1 cellular context compared by ENCODE assay signal in the genomic region with DNA sequence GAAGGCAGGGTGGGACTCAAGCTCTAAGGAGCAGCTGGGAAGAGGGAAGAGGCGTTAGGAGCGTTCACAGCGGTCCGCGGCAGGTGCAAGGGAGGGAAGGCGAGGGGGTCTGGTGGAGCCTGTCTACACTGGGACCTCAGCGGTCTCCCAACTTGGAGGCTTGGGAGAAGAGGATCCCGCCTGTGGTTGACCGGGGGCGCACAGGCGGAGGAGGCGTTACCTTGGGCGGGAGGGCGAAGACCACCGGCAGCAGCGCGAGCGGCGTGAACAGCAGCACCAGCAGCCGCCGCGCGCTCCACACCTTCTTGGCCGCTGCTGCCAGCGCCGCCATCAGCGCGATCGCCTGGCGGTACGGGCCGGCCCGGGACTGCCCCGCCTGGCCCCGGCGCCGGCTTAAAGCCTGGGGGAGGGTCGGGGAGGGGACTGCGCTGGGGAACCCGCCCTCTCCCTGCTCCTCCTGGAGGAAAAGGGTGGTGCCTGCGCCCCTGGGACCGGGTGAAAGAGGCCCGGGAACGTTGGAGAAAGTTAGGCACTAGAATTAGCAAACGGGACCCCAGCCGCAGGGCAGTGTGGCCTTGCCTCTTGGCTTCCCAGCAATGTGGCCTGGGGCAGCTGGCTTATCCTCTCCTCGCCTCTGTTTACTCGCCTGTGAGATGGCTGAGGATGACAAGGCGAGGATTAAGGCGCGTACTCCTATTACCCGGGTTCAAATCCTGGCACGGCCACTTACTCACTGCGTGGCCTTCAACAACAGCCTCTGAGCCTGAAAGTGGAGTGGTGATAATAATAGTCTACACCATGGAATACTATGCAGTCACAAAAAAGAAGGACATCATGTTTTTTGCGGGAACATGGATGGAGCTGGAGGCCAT.
TF ChIP-seq lines count a peak whose summit lies in the region.

A gene with protein sequence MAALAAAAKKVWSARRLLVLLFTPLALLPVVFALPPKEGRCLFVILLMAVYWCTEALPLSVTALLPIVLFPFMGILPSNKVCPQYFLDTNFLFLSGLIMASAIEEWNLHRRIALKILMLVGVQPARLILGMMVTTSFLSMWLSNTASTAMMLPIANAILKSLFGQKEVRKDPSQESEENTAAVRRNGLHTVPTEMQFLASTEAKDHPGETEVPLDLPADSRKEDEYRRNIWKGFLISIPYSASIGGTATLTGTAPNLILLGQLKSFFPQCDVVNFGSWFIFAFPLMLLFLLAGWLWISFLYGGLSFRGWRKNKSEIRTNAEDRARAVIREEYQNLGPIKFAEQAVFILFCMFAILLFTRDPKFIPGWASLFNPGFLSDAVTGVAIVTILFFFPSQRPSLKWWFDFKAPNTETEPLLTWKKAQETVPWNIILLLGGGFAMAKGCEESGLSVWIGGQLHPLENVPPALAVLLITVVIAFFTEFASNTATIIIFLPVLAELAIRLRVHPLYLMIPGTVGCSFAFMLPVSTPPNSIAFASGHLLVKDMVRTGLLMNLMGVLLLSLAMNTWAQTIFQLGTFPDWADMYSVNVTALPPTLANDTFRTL (minus strand): TSS at position 369 of the 872 bp plus-strand sequence. CDS start 38 bp downstream, at position 331.

TF ChIP-seq in HepG2, 621 proteins besides CTCF, POLR2A, EP300 and RAD21 (continued from another document and continues in another):
- TF ChIP-seq ZNF878 (CRISPR knock-in tag; IDR thresholded peaks at IDR 0.05), result 0 out of 2 replicates have a peak, but pooled peaks have one; percentile 63
- peak; percentile 60 for TF ChIP-seq TEAD3 (CRISPR knock-in tag; optimal IDR thresholded peaks at IDR 0.05; ENCODE audit: borderline replicate concordance)
- peak; percentile 60; the same call in 1 of the 2 replicates for TF ChIP-seq ZNF546 (CRISPR knock-in tag; conservative IDR thresholded peaks at IDR 0.05)
- TF ChIP-seq SNRNP70 (IDR thresholded peaks at IDR 0.05; ENCODE audit: low read depth, low read length), result no peak
- TF ChIP-seq, protein P1, sequence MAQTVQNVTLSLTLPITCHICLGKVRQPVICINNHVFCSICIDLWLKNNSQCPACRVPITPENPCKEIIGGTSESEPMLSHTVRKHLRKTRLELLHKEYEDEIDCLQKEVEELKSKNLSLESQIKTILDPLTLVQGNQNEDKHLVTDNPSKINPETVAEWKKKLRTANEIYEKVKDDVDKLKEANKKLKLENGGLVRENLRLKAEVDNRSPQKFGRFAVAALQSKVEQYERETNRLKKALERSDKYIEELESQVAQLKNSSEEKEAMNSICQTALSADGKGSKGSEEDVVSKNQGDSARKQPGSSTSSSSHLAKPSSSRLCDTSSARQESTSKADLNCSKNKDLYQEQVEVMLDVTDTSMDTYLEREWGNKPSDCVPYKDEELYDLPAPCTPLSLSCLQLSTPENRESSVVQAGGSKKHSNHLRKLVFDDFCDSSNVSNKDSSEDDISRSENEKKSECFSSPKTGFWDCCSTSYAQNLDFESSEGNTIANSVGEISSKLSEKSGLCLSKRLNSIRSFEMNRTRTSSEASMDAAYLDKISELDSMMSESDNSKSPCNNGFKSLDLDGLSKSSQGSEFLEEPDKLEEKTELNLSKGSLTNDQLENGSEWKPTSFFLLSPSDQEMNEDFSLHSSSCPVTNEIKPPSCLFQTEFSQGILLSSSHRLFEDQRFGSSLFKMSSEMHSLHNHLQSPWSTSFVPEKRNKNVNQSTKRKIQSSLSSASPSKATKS (CRISPR knock-in tag; IDR thresholded peaks at IDR 0.05), result no peak
- TF ChIP-seq, protein P2, sequence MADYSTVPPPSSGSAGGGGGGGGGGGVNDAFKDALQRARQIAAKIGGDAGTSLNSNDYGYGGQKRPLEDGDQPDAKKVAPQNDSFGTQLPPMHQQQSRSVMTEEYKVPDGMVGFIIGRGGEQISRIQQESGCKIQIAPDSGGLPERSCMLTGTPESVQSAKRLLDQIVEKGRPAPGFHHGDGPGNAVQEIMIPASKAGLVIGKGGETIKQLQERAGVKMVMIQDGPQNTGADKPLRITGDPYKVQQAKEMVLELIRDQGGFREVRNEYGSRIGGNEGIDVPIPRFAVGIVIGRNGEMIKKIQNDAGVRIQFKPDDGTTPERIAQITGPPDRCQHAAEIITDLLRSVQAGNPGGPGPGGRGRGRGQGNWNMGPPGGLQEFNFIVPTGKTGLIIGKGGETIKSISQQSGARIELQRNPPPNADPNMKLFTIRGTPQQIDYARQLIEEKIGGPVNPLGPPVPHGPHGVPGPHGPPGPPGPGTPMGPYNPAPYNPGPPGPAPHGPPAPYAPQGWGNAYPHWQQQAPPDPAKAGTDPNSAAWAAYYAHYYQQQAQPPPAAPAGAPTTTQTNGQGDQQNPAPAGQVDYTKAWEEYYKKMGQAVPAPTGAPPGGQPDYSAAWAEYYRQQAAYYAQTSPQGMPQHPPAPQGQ (CRISPR knock-in tag; IDR thresholded peaks at IDR 0.05; ENCODE audit: borderline replicate concordance), result no peak
- no peak for TF ChIP-seq ZNF460 (CRISPR knock-in tag; IDR thresholded peaks at IDR 0.05; ENCODE audit: borderline replicate concordance)
- peak; percentile 16; the same call in 1 of the 2 replicates for TF ChIP-seq ZNF609 (CRISPR knock-in tag; IDR thresholded peaks at IDR 0.05; ENCODE audit: borderline replicate concordance)
- TF ChIP-seq CAMTA2 (CRISPR knock-in tag; IDR thresholded peaks at IDR 0.05; ENCODE audit: borderline replicate concordance), result peak; percentile 63; the same call in 1 of the 2 replicates
- TF ChIP-seq, protein P3, sequence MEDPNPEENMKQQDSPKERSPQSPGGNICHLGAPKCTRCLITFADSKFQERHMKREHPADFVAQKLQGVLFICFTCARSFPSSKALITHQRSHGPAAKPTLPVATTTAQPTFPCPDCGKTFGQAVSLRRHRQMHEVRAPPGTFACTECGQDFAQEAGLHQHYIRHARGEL (CRISPR knock-in tag; IDR thresholded peaks at IDR 0.05), result peak; percentile 81; the same call in 1 of the 2 replicates
- TF ChIP-seq NR1H2 (CRISPR knock-in tag; IDR thresholded peaks at IDR 0.05; ENCODE audit: borderline replicate concordance, low read depth), result peak; percentile 73; the same call in 1 of the 2 replicates
- TF ChIP-seq, protein P4, sequence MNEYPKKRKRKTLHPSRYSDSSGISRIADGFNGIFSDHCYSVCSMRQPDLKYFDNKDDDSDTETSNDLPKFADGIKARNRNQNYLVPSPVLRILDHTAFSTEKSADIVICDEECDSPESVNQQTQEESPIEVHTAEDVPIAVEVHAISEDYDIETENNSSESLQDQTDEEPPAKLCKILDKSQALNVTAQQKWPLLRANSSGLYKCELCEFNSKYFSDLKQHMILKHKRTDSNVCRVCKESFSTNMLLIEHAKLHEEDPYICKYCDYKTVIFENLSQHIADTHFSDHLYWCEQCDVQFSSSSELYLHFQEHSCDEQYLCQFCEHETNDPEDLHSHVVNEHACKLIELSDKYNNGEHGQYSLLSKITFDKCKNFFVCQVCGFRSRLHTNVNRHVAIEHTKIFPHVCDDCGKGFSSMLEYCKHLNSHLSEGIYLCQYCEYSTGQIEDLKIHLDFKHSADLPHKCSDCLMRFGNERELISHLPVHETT (CRISPR knock-in tag; conservative IDR thresholded peaks at IDR 0.05), result peak; percentile 67
- TF ChIP-seq KAT7 (CRISPR knock-in tag; IDR thresholded peaks at IDR 0.05; ENCODE audit: borderline replicate concordance), result peak; percentile 98
- TF ChIP-seq NFRKB (IDR thresholded peaks at IDR 0.05), result no peak
- TF ChIP-seq ZC3H4 (CRISPR knock-in tag; IDR thresholded peaks at IDR 0.05; ENCODE audit: borderline replicate concordance), result no peak; the same call in none of the 2 replicates
- TF ChIP-seq PBX2 (CRISPR knock-in tag; IDR thresholded peaks at IDR 0.05), result no peak
- TF ChIP-seq GMEB2 (CRISPR knock-in tag; IDR thresholded peaks at IDR 0.05; ENCODE audit: low read depth), result no peak
- TF ChIP-seq PRDM10 (CRISPR knock-in tag; IDR thresholded peaks at IDR 0.05; ENCODE audit: low read depth), result no peak; the same call in 1 of the 2 replicates
- TF ChIP-seq RBAK (CRISPR knock-in tag; IDR thresholded peaks at IDR 0.05), result no peak
- 0 out of 2 replicates have a peak, but pooled peaks have one; percentile 21 for TF ChIP-seq MZF1 (CRISPR knock-in tag; IDR thresholded peaks at IDR 0.05; ENCODE audit: borderline replicate concordance)
- 0 out of 2 replicates have a peak, but pooled peaks have one; percentile 27 for TF ChIP-seq TBP (CRISPR knock-in tag; IDR thresholded peaks at IDR 0.05)
- TF ChIP-seq KMT2B (CRISPR knock-in tag; IDR thresholded peaks at IDR 0.05), result peak; percentile 56
- peak; percentile 31; the same call in 1 of the 2 replicates for TF ChIP-seq ZNF703 (CRISPR knock-in tag; IDR thresholded peaks at IDR 0.05; ENCODE audit: borderline replicate concordance)
- TF ChIP-seq SOX13 (IDR thresholded peaks at IDR 0.05), result no peak
- TF ChIP-seq SOX13 (CRISPR knock-in tag; conservative IDR thresholded peaks at IDR 0.05 in 1 of 2, IDR thresholded peaks at IDR 0.05 in 1 of 2), result no peak; a peak in 2 of 4 replicates
- TF ChIP-seq ISX (CRISPR knock-in tag; conservative IDR thresholded peaks at IDR 0.05), result no peak; the same call in 1 of the 2 replicates
- peak; percentile 64; the same call in 1 of the 2 replicates for TF ChIP-seq ZBTB2 (CRISPR knock-in tag; IDR thresholded peaks at IDR 0.05; ENCODE audit: low read depth)
